ENCODE assay signal across 3 cellular contexts in genomic region chrX:48584698-48585097, GRCh38.
TF ChIP-seq lines count a peak whose summit lies in the region.

No MANE protein-coding gene starts in this region.

TF ChIP-seq in A549, 52 proteins besides CTCF, POLR2A, EP300 and RAD21:
- no peak for TF ChIP-seq CEBPB (IDR thresholded peaks at IDR 0.05)
- TF ChIP-seq HOXB13 (CRISPR knock-in tag; IDR thresholded peaks at IDR 0.05; ENCODE audit: low read depth) = no peak
- TF ChIP-seq RNF2 (IDR thresholded peaks at IDR 0.05; ENCODE audit: borderline replicate concordance, low read depth) = no peak
TF ChIP-seq in A549: peak in this region for 0.

TF ChIP-seq in HEK293, 187 proteins besides CTCF, POLR2A, EP300 and RAD21:
- no peak for TF ChIP-seq ZNF544 (tag by site-specific recombination; IDR thresholded peaks at IDR 0.05)
- TF ChIP-seq ZNF23 (tag by site-specific recombination; IDR thresholded peaks at IDR 0.05; ENCODE audit: borderline replicate concordance) = no peak
- peak; percentile 93 for TF ChIP-seq ZNF146 (tag by site-specific recombination; IDR thresholded peaks at IDR 0.05)
- TF ChIP-seq ZNF580 (tag by site-specific recombination; IDR thresholded peaks at IDR 0.05) = peak; percentile 52; the same call in 1 of the 2 replicates
- TF ChIP-seq BCL11B (tag by site-specific recombination; IDR thresholded peaks at IDR 0.05; ENCODE audit: low read depth) = no peak
- no peak for TF ChIP-seq ZNF747 (tag by site-specific recombination; IDR thresholded peaks at IDR 0.05)
- no peak for TF ChIP-seq ZNF660 (tag by site-specific recombination; IDR thresholded peaks at IDR 0.05)
- TF ChIP-seq ZNF571 (tag by site-specific recombination; IDR thresholded peaks at IDR 0.05) = no peak
- TF ChIP-seq ZNF514 (tag by site-specific recombination; IDR thresholded peaks at IDR 0.05) = no peak
- no peak for TF ChIP-seq ZNF654 (tag by site-specific recombination; IDR thresholded peaks at IDR 0.05; ENCODE audit: low read depth)

TF ChIP-seq in K562, 482 proteins besides CTCF, POLR2A, EP300 and RAD21:
- no peak for TF ChIP-seq RFX5 (IDR thresholded peaks at IDR 0.05; ENCODE audit: low read depth, low read length)
- TF ChIP-seq ZNF146 (CRISPR knock-in tag; IDR thresholded peaks at IDR 0.05; ENCODE audit: unreplicated experiment) = peak; percentile 82
